1 cellular context compared by ENCODE assay signal in the genomic region with DNA sequence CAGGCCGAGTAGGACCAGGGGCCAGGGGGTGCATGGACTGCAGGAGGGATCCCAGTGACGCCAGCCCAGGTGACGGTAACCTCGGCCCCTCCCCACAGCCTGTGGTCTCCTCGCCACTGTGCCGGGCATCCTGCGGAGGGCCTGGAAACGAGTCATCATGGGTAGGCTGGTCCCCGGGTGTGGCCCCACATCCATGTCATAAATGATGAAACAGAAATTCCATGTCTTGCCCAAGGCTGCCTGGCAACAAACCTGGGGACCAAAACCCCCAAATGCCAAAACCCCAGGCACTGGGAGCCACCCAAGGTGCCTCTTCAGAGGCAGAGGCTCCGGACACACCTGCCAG.
TF ChIP-seq lines count a peak whose summit lies in the region.

No MANE protein-coding gene starts in this region.

TF ChIP-seq in K562, 482 proteins besides CTCF, POLR2A, EP300 and RAD21:
- TF ChIP-seq RBFOX2 (IDR thresholded peaks at IDR 0.05; ENCODE audit: low read depth, low read length) (0 out of 2 replicates have a peak, but pooled peaks have one; percentile 27), ZKSCAN8 (CRISPR knock-in tag; IDR thresholded peaks at IDR 0.05) (no peak), ARNT (IDR thresholded peaks at IDR 0.05) (no peak)
TF ChIP-seq in K562: peak in this region for 1.
